Comparison of ENCODE assay signal across 1 cellular context in the genomic region with DNA sequence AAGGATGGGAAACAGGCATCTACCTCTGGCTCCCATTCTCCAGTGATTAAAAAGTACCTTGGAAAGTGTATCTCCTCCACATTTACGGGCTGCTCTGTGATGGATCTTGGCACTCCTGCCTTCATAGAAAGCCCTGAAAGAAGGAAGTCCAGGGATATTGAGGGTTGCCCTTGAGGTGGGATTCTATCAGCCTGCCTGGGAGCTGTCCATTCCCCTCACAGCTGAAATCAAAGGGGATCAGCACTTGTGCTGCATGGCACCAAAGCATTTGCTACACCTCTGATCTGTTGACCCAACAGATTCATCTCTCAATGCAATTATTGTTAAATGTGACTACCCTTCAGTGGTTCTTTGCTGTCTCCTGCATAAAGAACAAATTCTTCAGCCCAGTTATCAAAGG.
TF ChIP-seq lines count a peak whose summit lies in the region.

No MANE protein-coding gene starts in this region.

TF ChIP-seq in IMR-90, 13 proteins besides CTCF, POLR2A, EP300 and RAD21 (continued from another document):
- TF ChIP-seq RCOR1 (IDR thresholded peaks at IDR 0.05; ENCODE audit: insufficient replicate concordance, low read length) (no peak), CHD1 (IDR thresholded peaks at IDR 0.05; ENCODE audit: low read depth, low read length) (no peak), BHLHE40 (IDR thresholded peaks at IDR 0.05; ENCODE audit: low read depth, low read length) (no peak), FOS (IDR thresholded peaks at IDR 0.05; ENCODE audit: low read depth, low read length) (no peak)
- TF ChIP-seq, protein P1, sequence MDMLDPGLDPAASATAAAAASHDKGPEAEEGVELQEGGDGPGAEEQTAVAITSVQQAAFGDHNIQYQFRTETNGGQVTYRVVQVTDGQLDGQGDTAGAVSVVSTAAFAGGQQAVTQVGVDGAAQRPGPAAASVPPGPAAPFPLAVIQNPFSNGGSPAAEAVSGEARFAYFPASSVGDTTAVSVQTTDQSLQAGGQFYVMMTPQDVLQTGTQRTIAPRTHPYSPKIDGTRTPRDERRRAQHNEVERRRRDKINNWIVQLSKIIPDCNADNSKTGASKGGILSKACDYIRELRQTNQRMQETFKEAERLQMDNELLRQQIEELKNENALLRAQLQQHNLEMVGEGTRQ (IDR thresholded peaks at IDR 0.05; ENCODE audit: low read depth, low read length): no peak
TF ChIP-seq in IMR-90: peak in this region for 0.
